Comparison of ENCODE assay signal across 8 cellular contexts in genomic region chr20:50572922-50573777, GRCh38.
DNase-seq lines count a peak whose midpoint lies in the region; ATAC-seq and TF ChIP-seq lines count a peak whose summit lies in the region.

No MANE protein-coding gene starts in this region.

- H3K27ac Mint-ChIP-seq in activated T-cell treated with anti-CD3 and anti-CD28 coated beads, Interleukin-2, amount 50 U/mL, for 72 hours, result peak overlapping the region; percentile 85
- H3K27ac Mint-ChIP-seq in activated CD8-positive, alpha-beta memory T cell treated with anti-CD3 and anti-CD28 coated beads, Interleukin-2, amount 10 ng/mL, durations not matched to agents 7 days and 5 days, result peak overlapping the region; percentile 24
- peak overlapping the region; percentile 45 for H3K27ac Mint-ChIP-seq in type B pancreatic cell

- H3K4me1 Mint-ChIP-seq in activated T-cell treated with anti-CD3 and anti-CD28 coated beads, Interleukin-2, amount 50 U/mL, for 72 hours (ENCODE audit: low read depth), result peaks cover 80% of the 10 kb centered on the region
- peaks cover 56% of the 10 kb centered on the region for H3K4me1 Mint-ChIP-seq in activated T-cell treated with anti-CD3 and anti-CD28 coated beads, Interleukin-2, amount 50 U/mL, for 4 hours (ENCODE audit: low read depth)
- peaks cover 39% of the 10 kb centered on the region for H3K4me1 Mint-ChIP-seq in activated CD8-positive, alpha-beta memory T cell treated with anti-CD3 and anti-CD28 coated beads, Interleukin-2, amount 10 ng/mL, durations not matched to agents 7 days and 5 days
- peaks cover 20% of the 10 kb centered on the region for H3K4me1 Mint-ChIP-seq in type B pancreatic cell (ENCODE audit: unreplicated experiment)

- H3K36me3 Mint-ChIP-seq in activated T-cell treated with anti-CD3 and anti-CD28 coated beads, Interleukin-2, amount 50 U/mL, for 72 hours (ENCODE audit: insufficient read depth in 2 of 2), result peaks cover 16 to 49% of the 10 kb centered on the region in 2 donors
- peaks cover 47% of the 10 kb centered on the region for H3K36me3 Mint-ChIP-seq in activated T-cell treated with anti-CD3 and anti-CD28 coated beads, Interleukin-2, amount 50 U/mL, for 4 hours (ENCODE audit: insufficient read depth)
- H3K36me3 Mint-ChIP-seq in activated CD8-positive, alpha-beta memory T cell treated with anti-CD3 and anti-CD28 coated beads, Interleukin-2, amount 10 ng/mL, durations not matched to agents 7 days and 5 days, result peaks cover 42% of the 10 kb centered on the region
- H3K36me3 Mint-ChIP-seq in type B pancreatic cell, result peaks cover 27% of the 10 kb centered on the region

- H3K9me3 Mint-ChIP-seq in activated T-cell treated with anti-CD3 and anti-CD28 coated beads, Interleukin-2, amount 50 U/mL, for 72 hours, result no peaks in the 10 kb centered on the region
- H3K9me3 Mint-ChIP-seq in activated T-cell treated with anti-CD3 and anti-CD28 coated beads, Interleukin-2, amount 50 U/mL, for 4 hours, result no peaks in the 10 kb centered on the region
- no peaks in the 10 kb centered on the region for H3K9me3 Mint-ChIP-seq in activated CD8-positive, alpha-beta memory T cell treated with anti-CD3 and anti-CD28 coated beads, Interleukin-2, amount 10 ng/mL, durations not matched to agents 7 days and 5 days (ENCODE audit: low read depth)
- H3K9me3 Mint-ChIP-seq in type B pancreatic cell, result no peaks in the 10 kb centered on the region

- no peak overlapping the region for H3K4me3 Mint-ChIP-seq in activated T-cell treated with anti-CD3 and anti-CD28 coated beads, Interleukin-2, amount 50 U/mL, for 72 hours
- no peak overlapping the region for H3K4me3 Mint-ChIP-seq in activated T-cell treated with anti-CD3 and anti-CD28 coated beads, Interleukin-2, amount 50 U/mL, for 4 hours
- no peak overlapping the region for H3K4me3 Mint-ChIP-seq in activated CD8-positive, alpha-beta memory T cell treated with anti-CD3 and anti-CD28 coated beads, Interleukin-2, amount 10 ng/mL, durations not matched to agents 7 days and 5 days
- H3K4me3 Mint-ChIP-seq in type B pancreatic cell, result no peak overlapping the region

- CTCF ChIA-PET in activated CD8-positive, alpha-beta memory T cell treated with anti-CD3 and anti-CD28 coated beads, Interleukin-2, amount 10 ng/mL, durations not matched to agents 7 days and 5 days (lab: Charles Lee), result interaction anchor here (0.7 to 6.3 kb wide), 12 partner anchors 9 to 385 kb away, joined by 3 to 40 read pairs (median 7); partner anchors contain the start of gene PTPN1

- no peak for DNase-seq in activated T-cell treated with anti-CD3 and anti-CD28 coated beads, Interleukin-2, amount 50 U/mL, for 72 hours
- no peak for DNase-seq in activated T-cell treated with anti-CD3 and anti-CD28 coated beads, Interleukin-2, amount 50 U/mL, for 4 hours
- DNase-seq in activated CD8-positive, alpha-beta memory T cell treated with anti-CD3 and anti-CD28 coated beads, Interleukin-2, amount 10 ng/mL, durations not matched to agents 7 days and 5 days, result no peak
- peak; percentile 66 for DNase-seq in iris pigment epithelial cell (ENCODE audit: low read depth)
- DNase-seq in type B pancreatic cell (ENCODE audit: extremely low spot score, unreplicated experiment), result no peak
- no peak for DNase-seq in mesenteric fat pad (ENCODE audit: low spot score)
- DNase-seq in activated gamma-delta T cell (lab: John Stamatoyannopoulos, UW), result no peak

- TF ChIP-seq CTCF in type B pancreatic cell (conservative IDR thresholded peaks at IDR 0.05), result no peak

- no peaks in the 10 kb centered on the region for H3K27me3 Mint-ChIP-seq in activated T-cell treated with anti-CD3 and anti-CD28 coated beads, Interleukin-2, amount 50 U/mL, for 72 hours (ENCODE audit: low read depth)
- no peaks in the 10 kb centered on the region for H3K27me3 Mint-ChIP-seq in activated T-cell treated with anti-CD3 and anti-CD28 coated beads, Interleukin-2, amount 50 U/mL, for 4 hours (ENCODE audit: low read depth)
- H3K27me3 Mint-ChIP-seq in activated CD8-positive, alpha-beta memory T cell treated with anti-CD3 and anti-CD28 coated beads, Interleukin-2, amount 10 ng/mL, durations not matched to agents 7 days and 5 days, result no peaks in the 10 kb centered on the region
- no peaks in the 10 kb centered on the region for H3K27me3 Mint-ChIP-seq in type B pancreatic cell

- ATAC-seq in activated T-cell treated with anti-CD3 and anti-CD28 coated beads, Interleukin-2, amount 50 U/mL, for 72 hours (replicated peaks in 1 of 2), result no peak
- ATAC-seq in activated T-cell treated with anti-CD3 and anti-CD28 coated beads, Interleukin-2, amount 50 U/mL, for 4 hours, result no peak
- no peak for ATAC-seq in activated CD8-positive, alpha-beta memory T cell treated with anti-CD3 and anti-CD28 coated beads, Interleukin-2, amount 10 ng/mL, durations not matched to agents 7 days and 5 days
- no peak for ATAC-seq in GM21786 (IDR thresholded peaks at IDR 0.05; ENCODE audit: unreplicated experiment)

Comparison
In these comparisons a context has a peak if more than half of its experiments do, and no peak if none do; other contexts are left out.
1. H3K27ac Mint-ChIP-seq: peak in every context shown above with its lines; median percentile 85 in activated T-cell treated with anti-CD3 and anti-CD28 coated beads, Interleukin-2, amount 50 U/mL, for 72 hours; 45 in type B pancreatic cell; 24 in activated CD8-positive, alpha-beta memory T cell treated with anti-CD3 and anti-CD28 coated beads, Interleukin-2, amount 10 ng/mL, durations not matched to agents 7 days and 5 days.